1 cellular context compared by ENCODE assay signal in the genomic region with DNA sequence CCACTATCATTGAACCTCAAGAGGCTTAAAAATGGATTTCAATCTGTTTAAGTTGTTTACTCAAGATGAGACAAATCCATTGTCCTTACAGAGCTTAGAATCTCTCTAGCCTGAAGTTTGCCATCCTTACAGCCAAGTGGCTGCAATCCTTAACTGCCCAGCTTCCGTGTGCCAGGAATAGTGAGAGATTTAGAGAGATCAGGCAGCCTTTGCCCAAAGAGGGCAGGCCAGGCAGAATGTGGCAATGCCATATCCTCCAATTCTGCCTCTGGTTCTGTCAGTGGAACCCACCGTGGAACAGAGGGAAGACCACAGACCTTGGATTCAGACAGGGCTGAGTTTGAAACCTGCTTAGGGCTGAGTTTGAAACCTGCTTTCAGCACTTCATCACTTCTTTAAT.
TF ChIP-seq lines count a peak whose summit lies in the region.

No MANE protein-coding gene starts in this region.

TF ChIP-seq in H1, 55 proteins besides CTCF, POLR2A, EP300 and RAD21 (continued from another document):
- TF ChIP-seq, protein P1, sequence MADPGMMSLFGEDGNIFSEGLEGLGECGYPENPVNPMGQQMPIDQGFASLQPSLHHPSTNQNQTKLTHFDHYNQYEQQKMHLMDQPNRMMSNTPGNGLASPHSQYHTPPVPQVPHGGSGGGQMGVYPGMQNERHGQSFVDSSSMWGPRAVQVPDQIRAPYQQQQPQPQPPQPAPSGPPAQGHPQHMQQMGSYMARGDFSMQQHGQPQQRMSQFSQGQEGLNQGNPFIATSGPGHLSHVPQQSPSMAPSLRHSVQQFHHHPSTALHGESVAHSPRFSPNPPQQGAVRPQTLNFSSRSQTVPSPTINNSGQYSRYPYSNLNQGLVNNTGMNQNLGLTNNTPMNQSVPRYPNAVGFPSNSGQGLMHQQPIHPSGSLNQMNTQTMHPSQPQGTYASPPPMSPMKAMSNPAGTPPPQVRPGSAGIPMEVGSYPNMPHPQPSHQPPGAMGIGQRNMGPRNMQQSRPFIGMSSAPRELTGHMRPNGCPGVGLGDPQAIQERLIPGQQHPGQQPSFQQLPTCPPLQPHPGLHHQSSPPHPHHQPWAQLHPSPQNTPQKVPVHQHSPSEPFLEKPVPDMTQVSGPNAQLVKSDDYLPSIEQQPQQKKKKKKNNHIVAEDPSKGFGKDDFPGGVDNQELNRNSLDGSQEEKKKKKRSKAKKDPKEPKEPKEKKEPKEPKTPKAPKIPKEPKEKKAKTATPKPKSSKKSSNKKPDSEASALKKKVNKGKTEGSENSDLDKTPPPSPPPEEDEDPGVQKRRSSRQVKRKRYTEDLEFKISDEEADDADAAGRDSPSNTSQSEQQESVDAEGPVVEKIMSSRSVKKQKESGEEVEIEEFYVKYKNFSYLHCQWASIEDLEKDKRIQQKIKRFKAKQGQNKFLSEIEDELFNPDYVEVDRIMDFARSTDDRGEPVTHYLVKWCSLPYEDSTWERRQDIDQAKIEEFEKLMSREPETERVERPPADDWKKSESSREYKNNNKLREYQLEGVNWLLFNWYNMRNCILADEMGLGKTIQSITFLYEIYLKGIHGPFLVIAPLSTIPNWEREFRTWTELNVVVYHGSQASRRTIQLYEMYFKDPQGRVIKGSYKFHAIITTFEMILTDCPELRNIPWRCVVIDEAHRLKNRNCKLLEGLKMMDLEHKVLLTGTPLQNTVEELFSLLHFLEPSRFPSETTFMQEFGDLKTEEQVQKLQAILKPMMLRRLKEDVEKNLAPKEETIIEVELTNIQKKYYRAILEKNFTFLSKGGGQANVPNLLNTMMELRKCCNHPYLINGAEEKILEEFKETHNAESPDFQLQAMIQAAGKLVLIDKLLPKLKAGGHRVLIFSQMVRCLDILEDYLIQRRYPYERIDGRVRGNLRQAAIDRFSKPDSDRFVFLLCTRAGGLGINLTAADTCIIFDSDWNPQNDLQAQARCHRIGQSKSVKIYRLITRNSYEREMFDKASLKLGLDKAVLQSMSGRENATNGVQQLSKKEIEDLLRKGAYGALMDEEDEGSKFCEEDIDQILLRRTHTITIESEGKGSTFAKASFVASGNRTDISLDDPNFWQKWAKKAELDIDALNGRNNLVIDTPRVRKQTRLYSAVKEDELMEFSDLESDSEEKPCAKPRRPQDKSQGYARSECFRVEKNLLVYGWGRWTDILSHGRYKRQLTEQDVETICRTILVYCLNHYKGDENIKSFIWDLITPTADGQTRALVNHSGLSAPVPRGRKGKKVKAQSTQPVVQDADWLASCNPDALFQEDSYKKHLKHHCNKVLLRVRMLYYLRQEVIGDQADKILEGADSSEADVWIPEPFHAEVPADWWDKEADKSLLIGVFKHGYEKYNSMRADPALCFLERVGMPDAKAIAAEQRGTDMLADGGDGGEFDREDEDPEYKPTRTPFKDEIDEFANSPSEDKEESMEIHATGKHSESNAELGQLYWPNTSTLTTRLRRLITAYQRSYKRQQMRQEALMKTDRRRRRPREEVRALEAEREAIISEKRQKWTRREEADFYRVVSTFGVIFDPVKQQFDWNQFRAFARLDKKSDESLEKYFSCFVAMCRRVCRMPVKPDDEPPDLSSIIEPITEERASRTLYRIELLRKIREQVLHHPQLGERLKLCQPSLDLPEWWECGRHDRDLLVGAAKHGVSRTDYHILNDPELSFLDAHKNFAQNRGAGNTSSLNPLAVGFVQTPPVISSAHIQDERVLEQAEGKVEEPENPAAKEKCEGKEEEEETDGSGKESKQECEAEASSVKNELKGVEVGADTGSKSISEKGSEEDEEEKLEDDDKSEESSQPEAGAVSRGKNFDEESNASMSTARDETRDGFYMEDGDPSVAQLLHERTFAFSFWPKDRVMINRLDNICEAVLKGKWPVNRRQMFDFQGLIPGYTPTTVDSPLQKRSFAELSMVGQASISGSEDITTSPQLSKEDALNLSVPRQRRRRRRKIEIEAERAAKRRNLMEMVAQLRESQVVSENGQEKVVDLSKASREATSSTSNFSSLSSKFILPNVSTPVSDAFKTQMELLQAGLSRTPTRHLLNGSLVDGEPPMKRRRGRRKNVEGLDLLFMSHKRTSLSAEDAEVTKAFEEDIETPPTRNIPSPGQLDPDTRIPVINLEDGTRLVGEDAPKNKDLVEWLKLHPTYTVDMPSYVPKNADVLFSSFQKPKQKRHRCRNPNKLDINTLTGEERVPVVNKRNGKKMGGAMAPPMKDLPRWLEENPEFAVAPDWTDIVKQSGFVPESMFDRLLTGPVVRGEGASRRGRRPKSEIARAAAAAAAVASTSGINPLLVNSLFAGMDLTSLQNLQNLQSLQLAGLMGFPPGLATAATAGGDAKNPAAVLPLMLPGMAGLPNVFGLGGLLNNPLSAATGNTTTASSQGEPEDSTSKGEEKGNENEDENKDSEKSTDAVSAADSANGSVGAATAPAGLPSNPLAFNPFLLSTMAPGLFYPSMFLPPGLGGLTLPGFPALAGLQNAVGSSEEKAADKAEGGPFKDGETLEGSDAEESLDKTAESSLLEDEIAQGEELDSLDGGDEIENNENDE (IDR thresholded peaks at IDR 0.05; ENCODE audit: insufficient replicate concordance, low read length), result no peak
- TF ChIP-seq KDM4A (IDR thresholded peaks at IDR 0.05; ENCODE audit: low read depth, low read length, severe bottlenecking) (no peak), TEAD4 (IDR thresholded peaks at IDR 0.05; ENCODE audit: low read depth, low read length) (no peak), CREB1 (IDR thresholded peaks at IDR 0.05) (no peak), GTF2F1 (IDR thresholded peaks at IDR 0.05; ENCODE audit: borderline replicate concordance, low read depth, low read length) (no peak), KDM1A (IDR thresholded peaks at IDR 0.05; ENCODE audit: borderline replicate concordance, low read length) (no peak)
- TF ChIP-seq, protein P2, sequence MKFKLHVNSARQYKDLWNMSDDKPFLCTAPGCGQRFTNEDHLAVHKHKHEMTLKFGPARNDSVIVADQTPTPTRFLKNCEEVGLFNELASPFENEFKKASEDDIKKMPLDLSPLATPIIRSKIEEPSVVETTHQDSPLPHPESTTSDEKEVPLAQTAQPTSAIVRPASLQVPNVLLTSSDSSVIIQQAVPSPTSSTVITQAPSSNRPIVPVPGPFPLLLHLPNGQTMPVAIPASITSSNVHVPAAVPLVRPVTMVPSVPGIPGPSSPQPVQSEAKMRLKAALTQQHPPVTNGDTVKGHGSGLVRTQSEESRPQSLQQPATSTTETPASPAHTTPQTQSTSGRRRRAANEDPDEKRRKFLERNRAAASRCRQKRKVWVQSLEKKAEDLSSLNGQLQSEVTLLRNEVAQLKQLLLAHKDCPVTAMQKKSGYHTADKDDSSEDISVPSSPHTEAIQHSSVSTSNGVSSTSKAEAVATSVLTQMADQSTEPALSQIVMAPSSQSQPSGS (IDR thresholded peaks at IDR 0.05; ENCODE audit: low read length), result no peak
